ENCODE assay signal across 20 cellular contexts in the genomic region with DNA sequence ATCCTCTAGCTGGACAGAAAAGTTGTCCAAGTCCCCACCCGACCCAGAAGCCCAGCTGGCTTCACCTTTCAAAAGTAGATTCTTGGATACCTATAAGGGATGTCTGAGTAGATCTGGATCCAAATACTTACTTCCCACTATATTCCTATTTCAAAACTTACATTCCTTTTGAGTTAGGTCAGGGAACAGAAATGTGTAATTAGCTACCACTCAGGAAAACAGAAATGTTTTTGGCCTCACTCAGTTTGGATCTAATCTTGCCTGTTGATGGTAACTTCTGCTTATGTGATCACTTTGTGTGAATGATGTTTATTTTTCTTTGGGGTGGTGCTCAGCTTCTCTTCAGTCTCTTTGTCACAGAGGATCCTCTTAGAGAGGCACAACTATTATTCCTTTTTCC.
DNase-seq lines count a peak whose midpoint lies in the region; ATAC-seq, FAIRE-seq and TF ChIP-seq lines count a peak whose summit lies in the region.
"Had no signal": no experiment of that assay in that cellular context is flagged by ENCODE, and none has a peak within 500 bp of the region (broad histone marks: within the 10 kb centered on the region; RNA-seq: fewer than 3 reads in every experiment).

No MANE protein-coding gene starts in this region.

- TF ChIP-seq CTCF in MCF 10A (IDR thresholded peaks at IDR 0.05; ENCODE audit: unreplicated experiment) (no peak), breast epithelium (IDR thresholded peaks at IDR 0.05) (no peak), gastroesophageal sphincter (IDR thresholded peaks at IDR 0.05) (no peak)

- DNase-seq in MCF 10A (ENCODE audit: unreplicated experiment) (peak; percentile 56), breast epithelium (ENCODE audit: low spot score in 2 of 2) (no peak), astrocyte of the hippocampus (ENCODE audit: low read depth, low spot score) (peak; percentile 42), cortex of kidney (lab: John Stamatoyannopoulos, UW) (no peak), small intestine (no peak)
- DNase-seq: activated CD4-positive, alpha-beta T cell treated with anti-CD3 and anti-CD28 coated beads, Interleukin-2, amount 50 U/mL, for 4 hours; DMS153; hypothalamus; NCI-H187 treated with DMSO at 0.1 percent for 48 hours; Right ventricle myocardium superior; T-cell had no signal

- no peaks in the 10 kb centered on the region for H3K27me3 Mint-ChIP-seq in MCF 10A (ENCODE audit: insufficient read depth, unreplicated experiment)
- H3K27me3 Mint-ChIP-seq: activated naive CD4-positive, alpha-beta T cell treated with anti-CD3 and anti-CD28 coated beads, Interleukin-2, amount 50 U/mL, for 24 hours; T-cell had no signal

- peak; percentile 76 for ATAC-seq in gastroesophageal sphincter
- ATAC-seq in GM18511 (IDR thresholded peaks at IDR 0.05; ENCODE audit: unreplicated experiment): no peak
- no peak for ATAC-seq in GM19463 (IDR thresholded peaks at IDR 0.05; ENCODE audit: unreplicated experiment)
- ATAC-seq: GM23338, T-cell had no signal

- intact Hi-C loops in MCF 10A (cut with micrococcal nuclease) (no loop called here), breast epithelium (cut with DNase I; ENCODE audit: low total_unique reads) (no loop called here)

- TF ChIP-seq EP300 in gastroesophageal sphincter (IDR thresholded peaks at IDR 0.05): no peak

- H3K27ac Mint-ChIP-seq in MCF 10A (ENCODE audit: low read depth, unreplicated experiment): peak overlapping the region; percentile 21
- H3K27ac Mint-ChIP-seq: activated naive CD4-positive, alpha-beta T cell treated with anti-CD3 and anti-CD28 coated beads, Interleukin-2, amount 50 U/mL, for 24 hours; GM23338; neural progenitor cell; T-cell had no signal

- H3K36me3 ChIP-seq in breast epithelium (no peaks in the 10 kb centered on the region), gastroesophageal sphincter (no peaks in the 10 kb centered on the region), small intestine (ENCODE audit: control insufficient read depth in 2 of 2, insufficient read depth in 2 of 2, low read length in 2 of 2) (no peaks in the 10 kb centered on the region)
- H3K36me3 ChIP-seq: cardiac muscle cell, neural progenitor cell had no signal

- H3K27ac ChIP-seq in breast epithelium (peak overlapping the region in 1 of 2 donors; percentile 10), gastroesophageal sphincter (no peak overlapping the region), small intestine (ENCODE audit: low read depth in 1 of 2, low read length in 1 of 2) (no peak overlapping the region)
- H3K27ac ChIP-seq: 22Rv1, C4-2B, cardiac muscle cell, neural progenitor cell had no signal

- no peak overlapping the region for H3K4me3 ChIP-seq in breast epithelium
- no peak overlapping the region for H3K4me3 ChIP-seq in gastroesophageal sphincter
- no peak overlapping the region for H3K4me3 ChIP-seq in small intestine (ENCODE audit: low read depth in 1 of 2, low read length in 2 of 2)
- H3K4me3 ChIP-seq: cardiac muscle cell, GM23338, neural progenitor cell had no signal

- no peaks in the 10 kb centered on the region for H3K36me3 Mint-ChIP-seq in MCF 10A (ENCODE audit: insufficient read depth, unreplicated experiment)
- H3K36me3 Mint-ChIP-seq: activated naive CD4-positive, alpha-beta T cell treated with anti-CD3 and anti-CD28 coated beads, Interleukin-2, amount 50 U/mL, for 24 hours; neural progenitor cell; T-cell had no signal

- no peak for FAIRE-seq in small intestine (lab: Jason Lieb, UNC)

- POLR2A ChIA-PET in MCF 10A (lab: Yijun Ruan, JAX): interaction anchor here (0.7 kb wide), 1 partner anchor 116 kb away, joined by 3 read pairs; no protein-coding TSS in a partner anchor

- H3K27me3 ChIP-seq in breast epithelium: no peaks in the 10 kb centered on the region
- no peaks in the 10 kb centered on the region for H3K27me3 ChIP-seq in gastroesophageal sphincter
- H3K27me3 ChIP-seq in small intestine (ENCODE audit: control insufficient read depth in 2 of 2, insufficient read depth in 2 of 2, low read length in 2 of 2): no peaks in the 10 kb centered on the region
- H3K27me3 ChIP-seq: cardiac muscle cell, neural progenitor cell had no signal

- H3K9me3 ChIP-seq in breast epithelium (no peaks in the 10 kb centered on the region), gastroesophageal sphincter (no peaks in the 10 kb centered on the region), small intestine (ENCODE audit: control insufficient read depth, low read depth) (no peaks in the 10 kb centered on the region)

- TF ChIP-seq POLR2A in breast epithelium (IDR thresholded peaks at IDR 0.05) (no peak), gastroesophageal sphincter (IDR thresholded peaks at IDR 0.05) (no peak)

- CTCF ChIA-PET in MCF 10A (lab: Yijun Ruan, JAX): interaction anchor here (0.6 kb wide), 2 partner anchors 54 to 65 kb away, joined by 3 read pairs; no protein-coding TSS in a partner anchor

- no peak overlapping the region for H3K4me3 Mint-ChIP-seq in MCF 10A (ENCODE audit: unreplicated experiment)
- H3K4me3 Mint-ChIP-seq: activated naive CD4-positive, alpha-beta T cell treated with anti-CD3 and anti-CD28 coated beads, Interleukin-2, amount 50 U/mL, for 24 hours; GM23338; neural progenitor cell; T-cell had no signal

- H3K9me3 Mint-ChIP-seq in MCF 10A (ENCODE audit: unreplicated experiment): no peaks in the 10 kb centered on the region

- H3K4me1 ChIP-seq in breast epithelium: no peaks in the 10 kb centered on the region
- H3K4me1 ChIP-seq in gastroesophageal sphincter: no peaks in the 10 kb centered on the region
- no peaks in the 10 kb centered on the region for H3K4me1 ChIP-seq in small intestine (ENCODE audit: control insufficient read depth in 2 of 2, insufficient read depth in 1 of 2, low read depth in 1 of 2, low read length in 1 of 2)
- H3K4me1 ChIP-seq: neural progenitor cell had no signal

- H3K4me1 Mint-ChIP-seq in MCF 10A (ENCODE audit: insufficient read depth, unreplicated experiment): peaks cover 14% of the 10 kb centered on the region
- H3K4me1 Mint-ChIP-seq: activated naive CD4-positive, alpha-beta T cell treated with anti-CD3 and anti-CD28 coated beads, Interleukin-2, amount 50 U/mL, for 24 hours; GM23338; neural progenitor cell; T-cell had no signal

- no TSS peak for BruUV-seq in MCF 10A (replicated peaks; lab: Mats Ljungman, UMichigan)

- WGBS in gastroesophageal sphincter (ENCODE audit: low coverage in 1 of 2), 2 donors: 14 to 56% methylated on average over 1 of the region's 1 CpG
- WGBS in small intestine, 3 donors: 45 to 62% (median 53%) methylated on average over 1 of the region's 1 CpG

Comparison
In these comparisons a context has a peak if more than half of its experiments do, and no peak if none do; other contexts are left out.
1. DNase-seq: peak in MCF 10A (single experiment) and astrocyte of the hippocampus (single experiment); none in breast epithelium (0 of 2), cortex of kidney (single experiment) and small intestine (single experiment).